ENCODE assay signal across 1 cellular context in genomic region chr3:177676947-177677587, GRCh38.
TF ChIP-seq lines count a peak whose summit lies in the region.

No MANE protein-coding gene starts in this region.

TF ChIP-seq in GM23338, 12 proteins besides CTCF, POLR2A, EP300 and RAD21 (continued from another document):
- TF ChIP-seq, protein P1, sequence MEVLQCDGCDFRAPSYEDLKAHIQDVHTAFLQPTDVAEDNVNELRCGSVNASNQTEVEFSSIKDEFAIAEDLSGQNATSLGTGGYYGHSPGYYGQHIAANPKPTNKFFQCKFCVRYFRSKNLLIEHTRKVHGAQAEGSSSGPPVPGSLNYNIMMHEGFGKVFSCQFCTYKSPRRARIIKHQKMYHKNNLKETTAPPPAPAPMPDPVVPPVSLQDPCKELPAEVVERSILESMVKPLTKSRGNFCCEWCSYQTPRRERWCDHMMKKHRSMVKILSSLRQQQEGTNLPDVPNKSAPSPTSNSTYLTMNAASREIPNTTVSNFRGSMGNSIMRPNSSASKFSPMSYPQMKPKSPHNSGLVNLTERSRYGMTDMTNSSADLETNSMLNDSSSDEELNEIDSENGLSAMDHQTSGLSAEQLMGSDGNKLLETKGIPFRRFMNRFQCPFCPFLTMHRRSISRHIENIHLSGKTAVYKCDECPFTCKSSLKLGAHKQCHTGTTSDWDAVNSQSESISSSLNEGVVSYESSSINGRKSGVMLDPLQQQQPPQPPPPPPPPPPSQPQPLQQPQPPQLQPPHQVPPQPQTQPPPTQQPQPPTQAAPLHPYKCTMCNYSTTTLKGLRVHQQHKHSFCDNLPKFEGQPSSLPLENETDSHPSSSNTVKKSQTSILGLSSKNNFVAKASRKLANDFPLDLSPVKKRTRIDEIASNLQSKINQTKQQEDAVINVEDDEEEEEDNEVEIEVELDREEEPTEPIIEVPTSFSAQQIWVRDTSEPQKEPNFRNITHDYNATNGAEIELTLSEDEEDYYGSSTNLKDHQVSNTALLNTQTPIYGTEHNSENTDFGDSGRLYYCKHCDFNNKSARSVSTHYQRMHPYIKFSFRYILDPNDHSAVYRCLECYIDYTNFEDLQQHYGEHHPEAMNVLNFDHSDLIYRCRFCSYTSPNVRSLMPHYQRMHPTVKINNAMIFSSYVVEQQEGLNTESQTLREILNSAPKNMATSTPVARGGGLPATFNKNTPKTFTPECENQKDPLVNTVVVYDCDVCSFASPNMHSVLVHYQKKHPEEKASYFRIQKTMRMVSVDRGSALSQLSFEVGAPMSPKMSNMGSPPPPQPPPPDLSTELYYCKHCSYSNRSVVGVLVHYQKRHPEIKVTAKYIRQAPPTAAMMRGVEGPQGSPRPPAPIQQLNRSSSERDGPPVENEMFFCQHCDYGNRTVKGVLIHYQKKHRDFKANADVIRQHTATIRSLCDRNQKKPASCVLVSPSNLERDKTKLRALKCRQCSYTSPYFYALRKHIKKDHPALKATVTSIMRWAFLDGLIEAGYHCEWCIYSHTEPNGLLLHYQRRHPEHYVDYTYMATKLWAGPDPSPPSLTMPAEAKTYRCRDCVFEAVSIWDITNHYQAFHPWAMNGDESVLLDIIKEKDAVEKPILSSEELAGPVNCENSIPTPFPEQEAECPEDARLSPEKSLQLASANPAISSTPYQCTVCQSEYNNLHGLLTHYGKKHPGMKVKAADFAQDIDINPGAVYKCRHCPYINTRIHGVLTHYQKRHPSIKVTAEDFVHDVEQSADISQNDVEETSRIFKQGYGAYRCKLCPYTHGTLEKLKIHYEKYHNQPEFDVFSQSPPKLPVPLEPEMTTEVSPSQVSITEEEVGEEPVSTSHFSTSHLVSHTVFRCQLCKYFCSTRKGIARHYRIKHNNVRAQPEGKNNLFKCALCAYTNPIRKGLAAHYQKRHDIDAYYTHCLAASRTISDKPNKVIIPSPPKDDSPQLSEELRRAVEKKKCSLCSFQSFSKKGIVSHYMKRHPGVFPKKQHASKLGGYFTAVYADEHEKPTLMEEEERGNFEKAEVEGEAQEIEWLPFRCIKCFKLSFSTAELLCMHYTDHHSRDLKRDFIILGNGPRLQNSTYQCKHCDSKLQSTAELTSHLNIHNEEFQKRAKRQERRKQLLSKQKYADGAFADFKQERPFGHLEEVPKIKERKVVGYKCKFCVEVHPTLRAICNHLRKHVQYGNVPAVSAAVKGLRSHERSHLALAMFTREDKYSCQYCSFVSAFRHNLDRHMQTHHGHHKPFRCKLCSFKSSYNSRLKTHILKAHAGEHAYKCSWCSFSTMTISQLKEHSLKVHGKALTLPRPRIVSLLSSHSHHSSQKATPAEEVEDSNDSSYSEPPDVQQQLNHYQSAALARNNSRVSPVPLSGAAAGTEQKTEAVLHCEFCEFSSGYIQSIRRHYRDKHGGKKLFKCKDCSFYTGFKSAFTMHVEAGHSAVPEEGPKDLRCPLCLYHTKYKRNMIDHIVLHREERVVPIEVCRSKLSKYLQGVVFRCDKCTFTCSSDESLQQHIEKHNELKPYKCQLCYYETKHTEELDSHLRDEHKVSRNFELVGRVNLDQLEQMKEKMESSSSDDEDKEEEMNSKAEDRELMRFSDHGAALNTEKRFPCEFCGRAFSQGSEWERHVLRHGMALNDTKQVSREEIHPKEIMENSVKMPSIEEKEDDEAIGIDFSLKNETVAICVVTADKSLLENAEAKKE (CRISPR knock-in tag; IDR thresholded peaks at IDR 0.05): no peak
- TF ChIP-seq CREB1 (CRISPR knock-in tag; IDR thresholded peaks at IDR 0.05; ENCODE audit: low read depth) (no peak), EZH2phosphoT487 (IDR thresholded peaks at IDR 0.05; ENCODE audit: unreplicated experiment) (no peak), ZNF114 (CRISPR knock-in tag; IDR thresholded peaks at IDR 0.05) (no peak), STAT1 (IDR thresholded peaks at IDR 0.05; ENCODE audit: unreplicated experiment) (no peak), POLR2AphosphoS5 (IDR thresholded peaks at IDR 0.05; ENCODE audit: low read depth) (no peak), ETS1 (IDR thresholded peaks at IDR 0.05) (no peak), NANOG (IDR thresholded peaks at IDR 0.05; ENCODE audit: borderline replicate concordance) (no peak), JUNB (IDR thresholded peaks at IDR 0.05; ENCODE audit: unreplicated experiment) (no peak), EZH2 (IDR thresholded peaks at IDR 0.05; ENCODE audit: low read depth, unreplicated experiment) (no peak)
- TF ChIP-seq, protein P2, sequence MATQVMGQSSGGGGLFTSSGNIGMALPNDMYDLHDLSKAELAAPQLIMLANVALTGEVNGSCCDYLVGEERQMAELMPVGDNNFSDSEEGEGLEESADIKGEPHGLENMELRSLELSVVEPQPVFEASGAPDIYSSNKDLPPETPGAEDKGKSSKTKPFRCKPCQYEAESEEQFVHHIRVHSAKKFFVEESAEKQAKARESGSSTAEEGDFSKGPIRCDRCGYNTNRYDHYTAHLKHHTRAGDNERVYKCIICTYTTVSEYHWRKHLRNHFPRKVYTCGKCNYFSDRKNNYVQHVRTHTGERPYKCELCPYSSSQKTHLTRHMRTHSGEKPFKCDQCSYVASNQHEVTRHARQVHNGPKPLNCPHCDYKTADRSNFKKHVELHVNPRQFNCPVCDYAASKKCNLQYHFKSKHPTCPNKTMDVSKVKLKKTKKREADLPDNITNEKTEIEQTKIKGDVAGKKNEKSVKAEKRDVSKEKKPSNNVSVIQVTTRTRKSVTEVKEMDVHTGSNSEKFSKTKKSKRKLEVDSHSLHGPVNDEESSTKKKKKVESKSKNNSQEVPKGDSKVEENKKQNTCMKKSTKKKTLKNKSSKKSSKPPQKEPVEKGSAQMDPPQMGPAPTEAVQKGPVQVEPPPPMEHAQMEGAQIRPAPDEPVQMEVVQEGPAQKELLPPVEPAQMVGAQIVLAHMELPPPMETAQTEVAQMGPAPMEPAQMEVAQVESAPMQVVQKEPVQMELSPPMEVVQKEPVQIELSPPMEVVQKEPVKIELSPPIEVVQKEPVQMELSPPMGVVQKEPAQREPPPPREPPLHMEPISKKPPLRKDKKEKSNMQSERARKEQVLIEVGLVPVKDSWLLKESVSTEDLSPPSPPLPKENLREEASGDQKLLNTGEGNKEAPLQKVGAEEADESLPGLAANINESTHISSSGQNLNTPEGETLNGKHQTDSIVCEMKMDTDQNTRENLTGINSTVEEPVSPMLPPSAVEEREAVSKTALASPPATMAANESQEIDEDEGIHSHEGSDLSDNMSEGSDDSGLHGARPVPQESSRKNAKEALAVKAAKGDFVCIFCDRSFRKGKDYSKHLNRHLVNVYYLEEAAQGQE (IDR thresholded peaks at IDR 0.05; ENCODE audit: unreplicated experiment): no peak
